ENCODE assay signal across 8 cellular contexts in the genomic region with DNA sequence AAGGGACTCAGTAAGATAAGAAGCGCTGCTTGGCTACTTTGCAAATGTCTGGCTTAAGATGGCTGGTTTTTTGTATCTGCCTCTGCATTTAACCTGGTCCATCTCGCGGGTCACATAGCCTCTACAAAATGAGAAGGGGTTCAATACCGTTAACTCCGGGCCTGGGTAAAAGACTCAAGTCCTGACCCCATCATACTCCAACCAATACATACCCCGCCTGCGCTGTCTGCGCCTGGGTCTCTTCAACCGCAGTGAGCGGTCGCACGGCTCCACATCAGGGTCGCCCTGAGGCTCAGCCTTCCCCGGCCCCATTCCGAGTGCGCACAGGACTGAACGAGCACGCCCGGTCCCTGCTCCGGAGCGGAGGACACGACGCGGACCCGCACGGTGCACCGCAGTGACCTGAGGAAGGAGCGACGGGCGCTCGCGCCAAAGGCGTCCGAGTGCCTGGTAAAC. TPM values are rescaled to one million over a fixed set of nuclear protein-coding genes. Genes with fewer than 3 reads are reported as not detected.
A peak's percentile ranks its signal among the peaks of the same experiment; 100 is the strongest.
DNase-seq lines count a peak whose midpoint lies in the region; ATAC-seq, FAIRE-seq and TF ChIP-seq lines count a peak whose summit lies in the region.

No MANE protein-coding gene starts in this region.

- POLR2A ChIA-PET in HepG2 (lab: Yijun Ruan, JAX), result interaction anchor here (0.8 to 4.4 kb wide), 9 partner anchors 9 to 188 kb away, joined by 3 to 65 read pairs (median 6); a partner anchor contains a TSS

- TSS peak; percentile 77 for BruUV-seq in HepG2 (replicated peaks; lab: Mats Ljungman, UMichigan)

- peak overlapping the region; percentile 59 to 80 (median 80) for H3K4me3 ChIP-seq in HepG2 (replicated peaks in 1 of 3; ENCODE audit: insufficient read depth in 1 of 3, low read depth in 2 of 3, low read length in 3 of 3)
- peak overlapping the region; percentile 44 to 92 (median 84) for H3K4me3 ChIP-seq in transverse colon

- no peak overlapping the region for H2AFZ ChIP-seq in HepG2 (ENCODE audit: low read length)

- peaks cover 26% of the 10 kb centered on the region for H3K79me2 ChIP-seq in HepG2 (ENCODE audit: insufficient read depth, low read length)

- intact Hi-C loops in activated T-helper 2 cell treated with anti-CD3 and anti-CD28 coated beads, Interferon-gamma antibody, Interleukin-2, Interleukin-4, amounts not matched to agents 10 μg/mL and 5 μg/mL and 100 μg/mL, durations not matched to agents 14 hours and 24 hours and 36 hours (cut with micrococcal nuclease), result loop anchor here (1.0 to 2.0 kb wide), 2 partner anchors 76 to 366 kb away; a partner anchor contains a TSS
- intact Hi-C loops in HepG2 (cut with micrococcal nuclease; ENCODE audit: unreplicated experiment), result no loop called here
- intact Hi-C loops in transverse colon (cut with DNase I; ENCODE audit: low total_unique reads), result no loop called here
- intact Hi-C loops in posterior cingulate gyrus (cut with DNase I), result loop anchor here (2.0 kb wide), 2 partner anchors 32 to 188 kb away; a partner anchor contains a TSS

- no peaks in the 10 kb centered on the region for H3K9me3 Mint-ChIP-seq in activated naive CD4-positive, alpha-beta T cell treated with anti-CD3 and anti-CD28 coated beads, Interleukin-2, amount 50 U/mL, for 24 hours
- H3K9me3 Mint-ChIP-seq in activated T-helper 2 cell treated with anti-CD3 and anti-CD28 coated beads, Interferon-gamma antibody, Interleukin-2, Interleukin-4, amounts not matched to agents 10 μg/mL and 5 μg/mL and 100 μg/mL, durations not matched to agents 14 hours and 24 hours and 36 hours, result peaks cover 8% of the 10 kb centered on the region

- TF ChIP-seq CTCF in HepG2 (CRISPR knock-in tag; IDR thresholded peaks at IDR 0.05), result no peak
- no peak for TF ChIP-seq CTCF in transverse colon (IDR thresholded peaks at IDR 0.05)

- H4K20me1 ChIP-seq in HepG2 (ENCODE audit: insufficient read depth, low read length), result no peaks in the 10 kb centered on the region

- no peak for TF ChIP-seq POLR2A in HepG2 (IDR thresholded peaks at IDR 0.05; ENCODE audit: insufficient read depth in 1 of 2, low read depth in 2 of 2, low read length in 2 of 2)
- no peak for TF ChIP-seq POLR2A in transverse colon (IDR thresholded peaks at IDR 0.05)

- in situ Hi-C loops in HepG2 (cut with HindIII; ENCODE audit: extremely low pct_ligation_motif_present, low pct_unique_long_range_greater_than_20kb) (no loop called here), transverse colon (cut with MboI; ENCODE audit: low pct_ligation_motif_present in 1 of 4, low pct_unique_long_range_greater_than_20kb in 1 of 4, low sequenced_read_pairs in 3 of 4) (no loop called here)

- H3K36me3 ChIP-seq in HepG2 (replicated peaks in 1 of 2; ENCODE audit: control insufficient read depth in 1 of 2, insufficient read depth in 2 of 2, low read length in 2 of 2) (peaks cover 0 to 6% of the 10 kb centered on the region in 2 experiments; a peak in 1 of 5 replicates), transverse colon (peaks cover 0 to 5% (median 1%) of the 10 kb centered on the region in 4 donors)

- peak overlapping the region; percentile 97 for H3K4me2 ChIP-seq in HepG2 (ENCODE audit: low read depth, low read length)

- H3K4me1 Mint-ChIP-seq in activated naive CD4-positive, alpha-beta T cell treated with anti-CD3 and anti-CD28 coated beads, Interleukin-2, amount 50 U/mL, for 24 hours, result peaks cover 26% of the 10 kb centered on the region
- peaks cover 24% of the 10 kb centered on the region for H3K4me1 Mint-ChIP-seq in activated T-helper 2 cell treated with anti-CD3 and anti-CD28 coated beads, Interferon-gamma antibody, Interleukin-2, Interleukin-4, amounts not matched to agents 10 μg/mL and 5 μg/mL and 100 μg/mL, durations not matched to agents 14 hours and 24 hours and 36 hours (ENCODE audit: low read depth)

- DNase-seq in activated naive CD4-positive, alpha-beta T cell treated with Interleukin-2 at 50 U/mL for 16 hours, result no peak
- DNase-seq in activated T-helper 2 cell treated with anti-CD3 and anti-CD28 coated beads, Interferon-gamma antibody, Interleukin-2, Interleukin-4, amounts not matched to agents 10 μg/mL and 5 μg/mL and 100 μg/mL, durations not matched to agents 14 hours and 24 hours and 36 hours (ENCODE audit: low spot score), result no peak
- no peak for DNase-seq in HepG2 (ENCODE audit: low spot score)
- no peak for DNase-seq in transverse colon
- no peak for DNase-seq in stimulated activated CD4-positive, alpha-beta T cell treated with anti-CD3 and anti-CD28 coated beads, Interleukin-2, amount 100 ng/mL, for 48 hours
- no peak for DNase-seq in posterior cingulate gyrus

- peaks cover 33% of the 10 kb centered on the region for H3K4me1 ChIP-seq in HepG2 (ENCODE audit: insufficient read depth, low read length)
- H3K4me1 ChIP-seq in transverse colon, result peaks cover 4 to 24% (median 14%) of the 10 kb centered on the region in 4 donors

- no peak for ATAC-seq in HepG2
- no peak for ATAC-seq in GM21528 (IDR thresholded peaks at IDR 0.05; ENCODE audit: low FRiP score, unreplicated experiment)

- peak overlapping the region; percentile 97 for H3K27ac ChIP-seq in HepG2 (ENCODE audit: extremely low read length, insufficient read depth, low read length)
- peak overlapping the region; percentile 92 to 98 (median 96) for H3K27ac ChIP-seq in transverse colon

- no peaks in the 10 kb centered on the region for H3K9me3 ChIP-seq in HepG2 (ENCODE audit: low read length)
- no peaks in the 10 kb centered on the region for H3K9me3 ChIP-seq in transverse colon

- no peak for TF ChIP-seq RAD21 in HepG2 (CRISPR knock-in tag; IDR thresholded peaks at IDR 0.05)

- CTCF ChIA-PET in HepG2 (lab: Yijun Ruan, JAX; ENCODE audit: low intra/inter-chr PET ratio, low total read pairs), result no interaction called here

- peak overlapping the region; percentile 91 for H3K4me3 Mint-ChIP-seq in activated naive CD4-positive, alpha-beta T cell treated with anti-CD3 and anti-CD28 coated beads, Interleukin-2, amount 50 U/mL, for 24 hours
- H3K4me3 Mint-ChIP-seq in activated T-helper 2 cell treated with anti-CD3 and anti-CD28 coated beads, Interferon-gamma antibody, Interleukin-2, Interleukin-4, amounts not matched to agents 10 μg/mL and 5 μg/mL and 100 μg/mL, durations not matched to agents 14 hours and 24 hours and 36 hours (ENCODE audit: low read depth), result peak overlapping the region; percentile 84

- H3K27ac Mint-ChIP-seq in activated naive CD4-positive, alpha-beta T cell treated with anti-CD3 and anti-CD28 coated beads, Interleukin-2, amount 50 U/mL, for 24 hours, result peak overlapping the region; percentile 70
- peak overlapping the region; percentile 65 for H3K27ac Mint-ChIP-seq in activated T-helper 2 cell treated with anti-CD3 and anti-CD28 coated beads, Interferon-gamma antibody, Interleukin-2, Interleukin-4, amounts not matched to agents 10 μg/mL and 5 μg/mL and 100 μg/mL, durations not matched to agents 14 hours and 24 hours and 36 hours

- FAIRE-seq in HepG2 (lab: Jason Lieb, UNC), result no peak

- 2% methylated on average over 19 of the region's 34 CpGs for WGBS in HepG2 (ENCODE audit: low lambda C conversion rate)
- WGBS in transverse colon (ENCODE audit: low coverage in 1 of 2), 2 donors, result 1 to 7% methylated on average over 2 to 27 of the region's 34 CpGs

- H3K27me3 ChIP-seq in HepG2 (ENCODE audit: control insufficient read depth in 1 of 2, insufficient read depth in 2 of 2, low read length in 2 of 2) (no peaks in the 10 kb centered on the region), transverse colon (no peaks in the 10 kb centered on the region)

- peaks cover 4% of the 10 kb centered on the region for H3K36me3 Mint-ChIP-seq in activated naive CD4-positive, alpha-beta T cell treated with anti-CD3 and anti-CD28 coated beads, Interleukin-2, amount 50 U/mL, for 24 hours
- H3K36me3 Mint-ChIP-seq in activated T-helper 2 cell treated with anti-CD3 and anti-CD28 coated beads, Interferon-gamma antibody, Interleukin-2, Interleukin-4, amounts not matched to agents 10 μg/mL and 5 μg/mL and 100 μg/mL, durations not matched to agents 14 hours and 24 hours and 36 hours (ENCODE audit: low read depth), result peaks cover 34% of the 10 kb centered on the region

- TF ChIP-seq EP300 in HepG2 (IDR thresholded peaks at IDR 0.05; ENCODE audit: low read depth in 2 of 2, low read length in 2 of 2) (no peak), HepG2 (CRISPR knock-in tag; IDR thresholded peaks at IDR 0.05; ENCODE audit: borderline replicate concordance) (no peak), transverse colon (IDR thresholded peaks at IDR 0.05; ENCODE audit: low read depth) (no peak)

- H3K9ac ChIP-seq in HepG2 (ENCODE audit: insufficient read depth, low read depth, low read length), result peak overlapping the region; percentile 63

- no peaks in the 10 kb centered on the region for H3K27me3 Mint-ChIP-seq in activated naive CD4-positive, alpha-beta T cell treated with anti-CD3 and anti-CD28 coated beads, Interleukin-2, amount 50 U/mL, for 24 hours
- no peaks in the 10 kb centered on the region for H3K27me3 Mint-ChIP-seq in activated T-helper 2 cell treated with anti-CD3 and anti-CD28 coated beads, Interferon-gamma antibody, Interleukin-2, Interleukin-4, amounts not matched to agents 10 μg/mL and 5 μg/mL and 100 μg/mL, durations not matched to agents 14 hours and 24 hours and 36 hours (ENCODE audit: low read depth)

RNA-seq across cellular contexts. Expression of a gene that starts 0.6 kb away (rescaled TPM):
- 150 and 152 TPM in 2 replicates for total RNA-seq in activated T-helper 2 cell treated with anti-CD3 and anti-CD28 coated beads, Interferon-gamma antibody, Interleukin-2, Interleukin-4, amounts not matched to agents 10 μg/mL and 5 μg/mL and 100 μg/mL, durations not matched to agents 14 hours and 24 hours and 36 hours
- total RNA-seq in HepG2 (2016; rRNA removed; fragmentation: Illumina TruSeq; extraction: Trizol) (210 and 242 TPM in 2 replicates), transverse colon (10 to 100 TPM; 15.7 to 73.0 (median 66.1) TPM)
- 63.5 and 72.1 TPM in 2 replicates for total RNA-seq in HepG2 (2016; cell fraction: cytosol; rRNA removed; fragmentation: Illumina TruSeq; extraction: Trizol; ENCODE audit: low read depth)
- 212 TPM in 2 replicates for total RNA-seq in HepG2 (2016; cell fraction: insoluble cytoplasmic fraction; rRNA removed; fragmentation: Illumina TruSeq; extraction: Trizol)
- total RNA-seq in HepG2 (2016; cell fraction: membrane; rRNA removed; fragmentation: Illumina TruSeq; extraction: Trizol), result 131 and 149 TPM in 2 replicates
- 134 TPM in 2 replicates for total RNA-seq in HepG2 (2016; cell fraction: nucleus; rRNA removed; fragmentation: Illumina TruSeq; extraction: Trizol)
- polyA plus RNA-seq in HepG2 (2011; rRNA removed), result 64.8 and 67.5 TPM in 2 replicates
- 60.1 and 64.5 TPM in 2 replicates for polyA plus RNA-seq in HepG2 (2011; cell fraction: cytosol; rRNA removed)
- 37.3 and 39.4 TPM in 2 replicates for polyA plus RNA-seq in HepG2 (2011; cell fraction: nucleus; rRNA removed)
- polyA plus RNA-seq in HepG2 (2012), result 112 and 139 TPM in 2 replicates
- polyA plus RNA-seq in HepG2 (2016; cell fraction: cytosol; fragmentation: Illumina TruSeq; extraction: Trizol; ENCODE audit: low read depth), result 80.6 and 88.6 TPM in 2 replicates
- polyA plus RNA-seq in HepG2 (2016; cell fraction: insoluble cytoplasmic fraction; fragmentation: Illumina TruSeq; extraction: Trizol; ENCODE audit: low read depth), result 270 and 293 TPM in 2 replicates
- 132 and 155 TPM in 2 replicates for polyA plus RNA-seq in HepG2 (2016; cell fraction: membrane; fragmentation: Illumina TruSeq; extraction: Trizol; ENCODE audit: low read depth)
- 206 and 219 TPM in 2 replicates for polyA plus RNA-seq in HepG2 (2016; cell fraction: nucleus; fragmentation: Illumina TruSeq; extraction: Trizol; ENCODE audit: insufficient read depth, low read depth)
- polyA minus RNA-seq in HepG2 (2011; rRNA and poly(A)+ RNA removed; ENCODE audit: low replicate concordance), result 119 and 158 TPM in 2 replicates
- 59.4 and 61.6 TPM in 2 replicates for polyA minus RNA-seq in HepG2 (2011; cell fraction: cytosol; rRNA and poly(A)+ RNA removed)
- 35.2 and 45.2 TPM in 2 replicates for polyA minus RNA-seq in HepG2 (2011; cell fraction: nucleus; rRNA and poly(A)+ RNA removed)

RNA-seq across cellular contexts. Expression of a gene that starts 31.9 kb away (rescaled TPM):
- total RNA-seq in activated T-helper 2 cell treated with anti-CD3 and anti-CD28 coated beads, Interferon-gamma antibody, Interleukin-2, Interleukin-4, amounts not matched to agents 10 μg/mL and 5 μg/mL and 100 μg/mL, durations not matched to agents 14 hours and 24 hours and 36 hours, result 16.8 and 17.8 TPM in 2 replicates
- total RNA-seq in HepG2 (2016; rRNA removed; fragmentation: Illumina TruSeq; extraction: Trizol) (22.0 and 24.9 TPM in 2 replicates), transverse colon (1 to 10 TPM in 2 of 4 donors, not detected in 2; 6.8 to 8.2 TPM)
- total RNA-seq in HepG2 (2016; cell fraction: cytosol; rRNA removed; fragmentation: Illumina TruSeq; extraction: Trizol; ENCODE audit: low read depth), result 32.3 and 41.2 TPM in 2 replicates
- 18.1 and 23.2 TPM in 2 replicates for total RNA-seq in HepG2 (2016; cell fraction: insoluble cytoplasmic fraction; rRNA removed; fragmentation: Illumina TruSeq; extraction: Trizol)
- total RNA-seq in HepG2 (2016; cell fraction: membrane; rRNA removed; fragmentation: Illumina TruSeq; extraction: Trizol), result 41.4 and 43.7 TPM in 2 replicates
- total RNA-seq in HepG2 (2016; cell fraction: nucleus; rRNA removed; fragmentation: Illumina TruSeq; extraction: Trizol), result 8.1 and 10.8 TPM in 2 replicates
- 2.9 and 3.3 TPM in 2 replicates for polyA plus RNA-seq in HepG2 (2011; rRNA removed)
- 3.8 and 4.5 TPM in 2 replicates for polyA plus RNA-seq in HepG2 (2011; cell fraction: cytosol; rRNA removed)
- 2.8 and 3.7 TPM in 2 replicates for polyA plus RNA-seq in HepG2 (2011; cell fraction: nucleus; rRNA removed)
- 5.0 and 10.5 TPM in 2 replicates for polyA plus RNA-seq in HepG2 (2012)
- 49.6 and 69.4 TPM in 2 replicates for polyA plus RNA-seq in HepG2 (2016; cell fraction: cytosol; fragmentation: Illumina TruSeq; extraction: Trizol; ENCODE audit: low read depth)
- polyA plus RNA-seq in HepG2 (2016; cell fraction: insoluble cytoplasmic fraction; fragmentation: Illumina TruSeq; extraction: Trizol; ENCODE audit: low read depth), result 33.2 and 38.1 TPM in 2 replicates
- polyA plus RNA-seq in HepG2 (2016; cell fraction: membrane; fragmentation: Illumina TruSeq; extraction: Trizol; ENCODE audit: low read depth), result 55.5 and 60.0 TPM in 2 replicates
- 17.3 and 17.4 TPM in 2 replicates for polyA plus RNA-seq in HepG2 (2016; cell fraction: nucleus; fragmentation: Illumina TruSeq; extraction: Trizol; ENCODE audit: insufficient read depth, low read depth)
- polyA minus RNA-seq in HepG2 (2011; rRNA and poly(A)+ RNA removed; ENCODE audit: low replicate concordance), result 5.9 and 8.9 TPM in 2 replicates
- polyA minus RNA-seq in HepG2 (2011; cell fraction: cytosol; rRNA and poly(A)+ RNA removed), result 1.5 and 2.0 TPM in 2 replicates
- polyA minus RNA-seq in HepG2 (2011; cell fraction: nucleus; rRNA and poly(A)+ RNA removed), result 1.0 and 3.9 TPM in 2 replicates

RNA-seq across cellular contexts. Expression of a gene that starts 51.5 kb away (rescaled TPM):
- 0.18 and 0.34 TPM in 2 replicates for total RNA-seq in activated T-helper 2 cell treated with anti-CD3 and anti-CD28 coated beads, Interferon-gamma antibody, Interleukin-2, Interleukin-4, amounts not matched to agents 10 μg/mL and 5 μg/mL and 100 μg/mL, durations not matched to agents 14 hours and 24 hours and 36 hours
- total RNA-seq in HepG2 (2016; rRNA removed; fragmentation: Illumina TruSeq; extraction: Trizol), result 0.62 TPM in 1 of 2 replicates, not detected in the other
- not detected in 2 replicates for total RNA-seq in HepG2 (2016; cell fraction: cytosol; rRNA removed; fragmentation: Illumina TruSeq; extraction: Trizol; ENCODE audit: low read depth)
- total RNA-seq in HepG2 (2016; cell fraction: insoluble cytoplasmic fraction; rRNA removed; fragmentation: Illumina TruSeq; extraction: Trizol), result 0.61 TPM in 1 of 2 replicates, not detected in the other
- 0.15 and 0.21 TPM in 2 replicates for total RNA-seq in HepG2 (2016; cell fraction: membrane; rRNA removed; fragmentation: Illumina TruSeq; extraction: Trizol)
- 0.78 and 1.1 TPM in 2 replicates for total RNA-seq in HepG2 (2016; cell fraction: nucleus; rRNA removed; fragmentation: Illumina TruSeq; extraction: Trizol)
- 0.08 and 0.11 TPM in 2 replicates for polyA plus RNA-seq in HepG2 (2011; rRNA removed)
- 0.08 and 0.09 TPM in 2 replicates for polyA plus RNA-seq in HepG2 (2011; cell fraction: cytosol; rRNA removed)
- polyA plus RNA-seq in HepG2 (2011; cell fraction: nucleus; rRNA removed), result 0.24 and 0.29 TPM in 2 replicates
- 0.31 and 0.40 TPM in 2 replicates for polyA plus RNA-seq in HepG2 (2012)
- 0.11 and 0.46 TPM in 2 replicates for polyA plus RNA-seq in HepG2 (2016; cell fraction: cytosol; fragmentation: Illumina TruSeq; extraction: Trizol; ENCODE audit: low read depth)
- 0.50 TPM in 1 of 2 replicates, not detected in the other for polyA plus RNA-seq in HepG2 (2016; cell fraction: insoluble cytoplasmic fraction; fragmentation: Illumina TruSeq; extraction: Trizol; ENCODE audit: low read depth)
- polyA plus RNA-seq in HepG2 (2016; cell fraction: membrane; fragmentation: Illumina TruSeq; extraction: Trizol; ENCODE audit: low read depth), result 0.21 and 0.36 TPM in 2 replicates
- 0.81 and 1.9 TPM in 2 replicates for polyA plus RNA-seq in HepG2 (2016; cell fraction: nucleus; fragmentation: Illumina TruSeq; extraction: Trizol; ENCODE audit: insufficient read depth, low read depth)
- polyA minus RNA-seq in HepG2 (2011; rRNA and poly(A)+ RNA removed; ENCODE audit: low replicate concordance), result not detected in 2 replicates
- polyA minus RNA-seq in HepG2 (2011; cell fraction: cytosol; rRNA and poly(A)+ RNA removed), result not detected in 2 replicates
- 0.39 TPM in 1 of 2 replicates, not detected in the other for polyA minus RNA-seq in HepG2 (2011; cell fraction: nucleus; rRNA and poly(A)+ RNA removed)
- total RNA-seq in transverse colon, result 1 to 10 TPM in 3 of 4 donors, not detected in 1; 1.1 to 6.4 (median 2.6) TPM

Comparison
In these comparisons a context has a peak if more than half of its experiments do, and no peak if none do; other contexts are left out.
1. intact Hi-C loops: an anchor here in activated T-helper 2 cell treated with anti-CD3 and anti-CD28 coated beads, Interferon-gamma antibody, Interleukin-2, Interleukin-4, amounts not matched to agents 10 μg/mL and 5 μg/mL and 100 μg/mL, durations not matched to agents 14 hours and 24 hours and 36 hours (1.0 to 2.0 kb wide) and posterior cingulate gyrus (2.0 kb wide); none called in HepG2 and transverse colon.